ENCODE assay signal across 10 cellular contexts in genomic region chr17:60087882-60088669, GRCh38. TPM values are rescaled to one million over a fixed set of nuclear protein-coding genes. Genes with fewer than 3 reads are reported as not detected.
DNase-seq lines count a peak whose midpoint lies in the region; ATAC-seq and TF ChIP-seq lines count a peak whose summit lies in the region.
"Had no signal": no experiment of that assay in that cellular context is flagged by ENCODE, and none has a peak within 500 bp of the region (broad histone marks: within the 10 kb centered on the region; RNA-seq: fewer than 3 reads in every experiment).

No MANE protein-coding gene starts in this region.

- no peak overlapping the region for H3K4me3 ChIP-seq in PC-9
- H3K4me3 ChIP-seq in fibroblast of mammary gland (ENCODE audit: control insufficient read depth, low read depth, low read length): no peak overlapping the region
- no peak overlapping the region for H3K4me3 ChIP-seq in right atrium auricular region

- H3K36me3 ChIP-seq in PC-9 (ENCODE audit: low read depth) (no peaks in the 10 kb centered on the region), right atrium auricular region (no peaks in the 10 kb centered on the region)

- no peak for ATAC-seq in HG03378 (IDR thresholded peaks at IDR 0.05; ENCODE audit: unreplicated experiment)
- no peak for ATAC-seq in HG03469 (IDR thresholded peaks at IDR 0.05; ENCODE audit: unreplicated experiment)
- ATAC-seq in HG03460 (IDR thresholded peaks at IDR 0.05; ENCODE audit: unreplicated experiment): no peak

- POLR2A ChIA-PET in PC-9 (lab: Charles Lee; ENCODE audit: unreplicated experiment): interaction anchor here (0.6 kb wide), 1 partner anchor 226 kb away, joined by 3 read pairs; no protein-coding TSS in a partner anchor

- H2AFZ ChIP-seq in PC-9: no peak overlapping the region

- no peaks in the 10 kb centered on the region; the same call in 1 of the 2 replicates for H3K9me3 ChIP-seq in PC-9 (ENCODE audit: insufficient read depth, low read depth)
- peaks cover 0 to 2% of the 10 kb centered on the region in 2 donors for H3K9me3 ChIP-seq in right atrium auricular region

- BruUV-seq in PC-9 (replicated peaks; lab: Mats Ljungman, UMichigan): TSS peak; percentile 86

- H3K9me2 ChIP-seq in PC-9 (ENCODE audit: insufficient read depth): no peaks in the 10 kb centered on the region

- H3K79me2 ChIP-seq in PC-9 (ENCODE audit: low read depth): no peaks in the 10 kb centered on the region

- H3K4me1 ChIP-seq in PC-9 (replicated peaks; ENCODE audit: insufficient read depth) (peaks cover 16% of the 10 kb centered on the region), right atrium auricular region (no peaks in the 10 kb centered on the region)

- CTCF ChIA-PET in PC-9 (lab: Charles Lee): interaction anchor here (0.7 kb wide), 2 partner anchors 10 to 467 kb away, joined by 3 read pairs; no protein-coding TSS in a partner anchor

- intact Hi-C loops in PC-9 (cut with micrococcal nuclease; ENCODE audit: unreplicated experiment): no loop called here

- no peak overlapping the region for H3K4me2 ChIP-seq in PC-9

- H3K27ac ChIP-seq in PC-9 (no peak overlapping the region), right atrium auricular region (no peak overlapping the region)

- no peaks in the 10 kb centered on the region for H4K20me1 ChIP-seq in PC-9 (ENCODE audit: insufficient read depth)

- H3F3A ChIP-seq in PC-9 (ENCODE audit: insufficient read depth, low read depth): 0 out of 2 replicates have a peak, but pooled peaks cover 8% of the 10 kb centered on the region

- H3K27me3 ChIP-seq in PC-9 (ENCODE audit: insufficient read depth, low read depth) (no peaks in the 10 kb centered on the region), right atrium auricular region (no peaks in the 10 kb centered on the region)

- TF ChIP-seq CTCF in PC-9 (conservative IDR thresholded peaks at IDR 0.05): no peak
- no peak for TF ChIP-seq CTCF in fibroblast of mammary gland (conservative IDR thresholded peaks at IDR 0.05; ENCODE audit: control insufficient read depth, insufficient read depth, low read depth, low read length)
- no peak for TF ChIP-seq CTCF in right atrium auricular region (IDR thresholded peaks at IDR 0.05)

- DNase-seq in GM03348 (ENCODE audit: low spot score): peak; percentile 45
- peak; percentile 48 to 67 for DNase-seq in PC-9
- peak; percentile 50 for DNase-seq in fibroblast of mammary gland (ENCODE audit: low read depth)
- peak; percentile 89 for DNase-seq in smooth muscle cell of the brain vasculature (ENCODE audit: low read depth, low spot score)
- DNase-seq in right atrium auricular region (ENCODE audit: low spot score): no peak
- DNase-seq: NCI-H146, SHP77 treated with DMSO at 0.1 percent for 48 hours had no signal

RNA-seq across cellular contexts. Expression of gene HEATR6, which starts 9.4 kb away (rescaled TPM):
- total RNA-seq in PC-9 (2021) (11.7 and 14.7 TPM in 2 replicates), right atrium auricular region (10 to 100 TPM; 11.4 to 19.0 TPM)
